23 cellular contexts compared by ENCODE assay signal in genomic region chr1:50783286-50783685, GRCh38.
DNase-seq lines count a peak whose midpoint lies in the region; ATAC-seq and TF ChIP-seq lines count a peak whose summit lies in the region.
"Had no signal": no experiment of that assay in that cellular context is flagged by ENCODE, and none has a peak within 500 bp of the region (broad histone marks: within the 10 kb centered on the region; RNA-seq: fewer than 3 reads in every experiment).

No MANE protein-coding gene starts in this region.

- no peaks in the 10 kb centered on the region for H3K9me3 Mint-ChIP-seq in MCF 10A (ENCODE audit: unreplicated experiment)
- H3K9me3 Mint-ChIP-seq: natural killer cell; T-helper 1 cell treated with Interleukin-12 subunit alpha and Interleukin-12 subunit beta and Interleukin-4 antibody, amounts not matched to agents 30 μg/mL and 1 μg/mL, for 36 hours had no signal

- TF ChIP-seq CTCF in MCF 10A (IDR thresholded peaks at IDR 0.05; ENCODE audit: unreplicated experiment) (no peak), mammary epithelial cell (conservative IDR thresholded peaks at IDR 0.05 in 1 of 2, IDR thresholded peaks at IDR 0.05 in 1 of 2; ENCODE audit: extremely low read depth in 1 of 2, insufficient read depth in 1 of 2, low read depth in 1 of 2, low read length in 2 of 2) (no peak), WI38 (IDR thresholded peaks at IDR 0.05; ENCODE audit: low read depth, low read length) (no peak), right lobe of liver (IDR thresholded peaks at IDR 0.05) (no peak)

- WGBS in mammary epithelial cell (ENCODE audit: low coverage, missing lambda C conversion rate), result 98% methylated on average over 9 of the region's 9 CpGs
- 76% methylated on average over 9 of the region's 9 CpGs for WGBS in right lobe of liver (ENCODE audit: insufficient coverage, low coverage, low lambda C conversion rate, missing lambda C conversion rate)

- H3K4me1 Mint-ChIP-seq in MCF 10A (ENCODE audit: insufficient read depth, unreplicated experiment), result peaks cover 6% of the 10 kb centered on the region

- in situ Hi-C loops in mammary epithelial cell (cut with MboI; ENCODE audit: low sequenced_read_pairs in 2 of 2), result loop anchor here in 1 of 2 donors (25.0 kb wide), 1 partner anchor 254 kb away; no protein-coding TSS in a partner anchor

- H3K36me3 Mint-ChIP-seq in MCF 10A (ENCODE audit: insufficient read depth, unreplicated experiment), result peaks cover 6% of the 10 kb centered on the region
- H3K36me3 Mint-ChIP-seq: natural killer cell had no signal

- dilution Hi-C loops in mammary epithelial cell (cut with HindIII; ENCODE audit: low sequenced_read_pairs), result no loop called here

- H3K4me2 ChIP-seq in mammary epithelial cell (ENCODE audit: insufficient read depth, low read depth, low read length), result no peak overlapping the region

- DNase-seq in MCF 10A (ENCODE audit: unreplicated experiment), result no peak
- DNase-seq in mammary epithelial cell, result no peak
- no peak for DNase-seq in right lobe of liver
- DNase-seq in NCI-H1092 treated with DMSO at 0.1 percent for 48 hours (lab: John Stamatoyannopoulos, UW), result no peak
- DNase-seq: ACHN; activated CD4-positive, alpha-beta T cell treated with anti-CD3 and anti-CD28 coated beads for 1 hour; activated gamma-delta T cell; body of pancreas; Caco-2; glutamatergic neuron; natural killer cell; NCI-H2081 treated with DMSO at 0.1 percent for 48 hours; SIG-M5; stimulated activated CD4-positive, alpha-beta T cell treated with anti-CD3 and anti-CD28 coated beads, Interleukin-15, amount 100 ng/mL, for 24 hours; stimulated activated naive CD4-positive, alpha-beta T cell; upper lobe of right lung had no signal

- POLR2A ChIA-PET in MCF 10A (lab: Yijun Ruan, JAX), result no interaction called here

- peaks cover 14% of the 10 kb centered on the region for H3K79me2 ChIP-seq in mammary epithelial cell (ENCODE audit: insufficient read depth, low read length)

- H4K20me1 ChIP-seq in mammary epithelial cell (ENCODE audit: insufficient read depth, low read length), result no peaks in the 10 kb centered on the region

- no TSS peak for BruUV-seq in MCF 10A (replicated peaks; lab: Mats Ljungman, UMichigan)
- BruUV-seq in mammary epithelial cell (replicated peaks; lab: Mats Ljungman, UMichigan), result no TSS peak

- no peak overlapping the region for H3K9ac ChIP-seq in mammary epithelial cell (ENCODE audit: insufficient read depth, low read length)

- CTCF ChIA-PET in MCF 10A (lab: Yijun Ruan, JAX) (interaction anchor here (1.0 to 4.1 kb wide), 3 partner anchors 9 to 90 kb away, joined by 4 to 26 read pairs (median 4); no protein-coding TSS in a partner anchor), mammary epithelial cell (lab: Charles Lee; ENCODE audit: low non-redundant PET) (no interaction called here)

- TF ChIP-seq POLR2A in right lobe of liver (IDR thresholded peaks at IDR 0.05), result no peak

- H3K27me3 ChIP-seq in mammary epithelial cell (ENCODE audit: insufficient read depth, low read length), result no peaks in the 10 kb centered on the region
- H3K27me3 ChIP-seq in right lobe of liver, result no peaks in the 10 kb centered on the region
- H3K27me3 ChIP-seq: body of pancreas, upper lobe of right lung had no signal

- peak overlapping the region; percentile 44 for H3K27ac Mint-ChIP-seq in MCF 10A (ENCODE audit: low read depth, unreplicated experiment)

- peaks cover 8% of the 10 kb centered on the region for H3K36me3 ChIP-seq in mammary epithelial cell (ENCODE audit: insufficient read depth, low read length)
- H3K36me3 ChIP-seq in right lobe of liver, result no peaks in the 10 kb centered on the region
- H3K36me3 ChIP-seq: prostate gland had no signal

- H2AFZ ChIP-seq in mammary epithelial cell (ENCODE audit: low read depth, low read length), result no peak overlapping the region

- H3K27ac ChIP-seq in mammary epithelial cell (ENCODE audit: insufficient read depth, low read depth, low read length) (no peak overlapping the region), right lobe of liver (peak overlapping the region in 2 of 3 donors; percentile 20 to 51)
- H3K27ac ChIP-seq: body of pancreas, prostate gland, upper lobe of right lung had no signal

- intact Hi-C loops in MCF 10A (cut with micrococcal nuclease) (no loop called here), mammary epithelial cell (cut with micrococcal nuclease) (no loop called here), right lobe of liver (cut with DNase I) (no loop called here)

- H3K4me1 ChIP-seq in mammary epithelial cell (ENCODE audit: insufficient read depth, low read length), result no peaks in the 10 kb centered on the region
- H3K4me1 ChIP-seq in right lobe of liver, result peaks cover 0 to 8% (median 0%) of the 10 kb centered on the region in 4 donors
- H3K4me1 ChIP-seq: body of pancreas, Caco-2, prostate gland, upper lobe of right lung had no signal

- no peaks in the 10 kb centered on the region for H3K27me3 Mint-ChIP-seq in MCF 10A (ENCODE audit: insufficient read depth, unreplicated experiment)

- ATAC-seq in right lobe of liver, result peak in 3 of 4 donors; percentile 34 to 56 (median 34)
- ATAC-seq in activated CD4-positive, CD25-positive, alpha-beta regulatory T cell treated with anti-CD3 and anti-CD28 coated beads, Interleukin-2, amount 50 U/mL, for 24 hours, result no peak
- ATAC-seq in GM18909 (IDR thresholded peaks at IDR 0.05; ENCODE audit: poor library complexity, unreplicated experiment), result no peak
- no peak for ATAC-seq in HG03139 (IDR thresholded peaks at IDR 0.05; ENCODE audit: unreplicated experiment)
- ATAC-seq: body of pancreas, GM12878, natural killer cell, upper lobe of right lung had no signal

- H3K9me3 ChIP-seq in mammary epithelial cell (replicated peaks; ENCODE audit: insufficient read depth, low read length) (no peaks in the 10 kb centered on the region), right lobe of liver (no peaks in the 10 kb centered on the region)
- H3K9me3 ChIP-seq: body of pancreas, Caco-2, prostate gland, upper lobe of right lung had no signal

- no peak overlapping the region for H3K4me3 Mint-ChIP-seq in MCF 10A (ENCODE audit: unreplicated experiment)
- H3K4me3 Mint-ChIP-seq: natural killer cell; T-helper 1 cell treated with Interleukin-12 subunit alpha and Interleukin-12 subunit beta and Interleukin-4 antibody, amounts not matched to agents 30 μg/mL and 1 μg/mL, for 36 hours had no signal

- H3K4me3 ChIP-seq in mammary epithelial cell (replicated peaks in 1 of 3; ENCODE audit: insufficient read depth in 1 of 3, low read depth in 2 of 3, low read length in 3 of 3), result no peak overlapping the region
- peak overlapping the region; percentile 40 for H3K4me3 ChIP-seq in WI38 (ENCODE audit: low read depth, low read length)
- H3K4me3 ChIP-seq in right lobe of liver, result peak overlapping the region in 2 of 3 donors; percentile 3 to 22
- H3K4me3 ChIP-seq: body of pancreas, GM12878, prostate gland, upper lobe of right lung had no signal

Comparison
In these comparisons a context has a peak if more than half of its experiments do, and no peak if none do; other contexts are left out.
1. H3K4me3 ChIP-seq: peak in WI38 (single experiment) and right lobe of liver (2 of 3); none in mammary epithelial cell (0 of 3).
2. ATAC-seq: peak in right lobe of liver (3 of 4); none in activated CD4-positive, CD25-positive, alpha-beta regulatory T cell treated with anti-CD3 and anti-CD28 coated beads, Interleukin-2, amount 50 U/mL, for 24 hours (0 of 2), GM18909 (single experiment) and HG03139 (single experiment).